In genomic region chr11:126842038-126842437, GRCh38 we compare ENCODE assay signal across 16 cellular contexts.
"Had no signal": no experiment of that assay in that cellular context is flagged by ENCODE, and none has a peak within 500 bp of the region (broad histone marks: within the 10 kb centered on the region; RNA-seq: fewer than 3 reads in every experiment).

No MANE protein-coding gene starts in this region.

- ATAC-seq: left lobe of liver had no signal

- DNase-seq: activated CD4-positive, alpha-beta T cell treated with anti-CD3 and anti-CD28 coated beads, Interleukin-2, amount 10 ng/mL, durations not matched to agents 7 days and 5 days; activated CD8-positive, alpha-beta memory T cell treated with anti-CD3 and anti-CD28 coated beads for 24 hours; activated CD8-positive, alpha-beta memory T cell treated with anti-CD3 and anti-CD28 coated beads, Interleukin-2, amount 50 U/mL, for 48 hours; activated effector memory CD4-positive, alpha-beta T cell treated with Interleukin-2 at 50 U/mL for 16 hours; activated naive CD4-positive, alpha-beta T cell treated with anti-CD3 and anti-CD28 coated beads, Interleukin-2, amount 50 U/mL, for 16 hours; activated T-cell treated with anti-CD3 and anti-CD28 coated beads, Interleukin-2, amount 50 U/mL, for 48 hours; aorta; dermis blood vessel endothelial cell; effector memory CD4-positive, alpha-beta T cell; midbrain; pancreas; stimulated activated naive B cell treated with anti-CD40 and anti-IgM and Interleukin-4, amounts not matched to agents 10 μg/mL and 1 μg/mL and 100 μg/mL, for 72 hours; T1000; upper lobe of left lung had no signal

- H3K27ac Mint-ChIP-seq: activated CD4-positive, alpha-beta T cell treated with anti-CD3 and anti-CD28 coated beads, Interleukin-2, amount 10 ng/mL, durations not matched to agents 7 days and 5 days; stimulated activated naive B cell treated with anti-CD40 and anti-IgM and Interleukin-4, amounts not matched to agents 10 μg/mL and 1 μg/mL and 100 μg/mL, for 72 hours had no signal

- H3K4me1 Mint-ChIP-seq: activated CD4-positive, alpha-beta T cell treated with anti-CD3 and anti-CD28 coated beads, Interleukin-2, amount 10 ng/mL, durations not matched to agents 7 days and 5 days; stimulated activated naive B cell treated with anti-CD40 and anti-IgM and Interleukin-4, amounts not matched to agents 10 μg/mL and 1 μg/mL and 100 μg/mL, for 72 hours had no signal

- H3K4me3 Mint-ChIP-seq: activated CD4-positive, alpha-beta T cell treated with anti-CD3 and anti-CD28 coated beads, Interleukin-2, amount 10 ng/mL, durations not matched to agents 7 days and 5 days; neural crest cell; stimulated activated naive B cell treated with anti-CD40 and anti-IgM and Interleukin-4, amounts not matched to agents 10 μg/mL and 1 μg/mL and 100 μg/mL, for 72 hours had no signal

- H3K9me3 Mint-ChIP-seq: activated CD4-positive, alpha-beta T cell treated with anti-CD3 and anti-CD28 coated beads, Interleukin-2, amount 10 ng/mL, durations not matched to agents 7 days and 5 days had no signal

- H3K36me3 Mint-ChIP-seq: stimulated activated naive B cell treated with anti-CD40 and anti-IgM and Interleukin-4, amounts not matched to agents 10 μg/mL and 1 μg/mL and 100 μg/mL, for 72 hours had no signal
